In genomic region chr9:21465859-21466518, GRCh38 we compare ENCODE assay signal across 8 cellular contexts. TPM values are rescaled to one million over a fixed set of nuclear protein-coding genes. Genes with fewer than 3 reads are reported as not detected.
DNase-seq lines count a peak whose midpoint lies in the region; ATAC-seq and TF ChIP-seq lines count a peak whose summit lies in the region.

No MANE protein-coding gene starts in this region.

- intact Hi-C loops in lower leg skin (cut with DNase I; ENCODE audit: low total_unique reads): loop anchor here (10.0 kb wide), 1 partner anchor 319 kb away; no protein-coding TSS in a partner anchor

- DNase-seq in NCI-H146 (lab: John Stamatoyannopoulos, UW) (peak; percentile 26), NCI-H146 treated with DMSO at 0.1 percent for 48 hours (lab: John Stamatoyannopoulos, UW; ENCODE audit: unreplicated experiment) (no peak), LoVo (ENCODE audit: low spot score) (peak; percentile 66), astrocyte of the hippocampus (ENCODE audit: low read depth, low spot score) (peak; percentile 81), kidney glomerular epithelial cell (lab: John Stamatoyannopoulos, UW) (peak; percentile 46), lower leg skin (ENCODE audit: low spot score in 2 of 2) (no peak)
- no peak for DNase-seq in stimulated activated CD8-positive, alpha-beta memory T cell treated with anti-CD3 and anti-CD28 coated beads, Interleukin-4, amount 100 ng/mL, for 48 hours

- ATAC-seq in GM19351 (IDR thresholded peaks at IDR 0.05; ENCODE audit: unreplicated experiment): peak; percentile 74

- no peak for TF ChIP-seq POLR2A in lower leg skin (IDR thresholded peaks at IDR 0.05)

- TF ChIP-seq CTCF in lower leg skin (IDR thresholded peaks at IDR 0.05): no peak

- H3K4me3 ChIP-seq in lower leg skin (ENCODE audit: low read depth, poor library complexity, severe bottlenecking): no peak overlapping the region

RNA-seq across cellular contexts. Expression of gene IFNE, which starts 16.1 kb away (rescaled TPM):
- total RNA-seq in lower leg skin: not detected

RNA-seq across cellular contexts. Expression of gene IFNA1, which starts 25.8 kb away (rescaled TPM):
- not detected for total RNA-seq in lower leg skin

RNA-seq across cellular contexts. Expression of gene IFNA8, which starts 57.1 kb away (rescaled TPM):
- not detected for total RNA-seq in lower leg skin

Comparison
In these comparisons a context has a peak if more than half of its experiments do, and no peak if none do; other contexts are left out.
1. DNase-seq: peak in NCI-H146 (single experiment), LoVo (single experiment), astrocyte of the hippocampus (single experiment) and kidney glomerular epithelial cell (single experiment); none in NCI-H146 treated with DMSO at 0.1 percent for 48 hours (single experiment), lower leg skin (0 of 2) and stimulated activated CD8-positive, alpha-beta memory T cell treated with anti-CD3 and anti-CD28 coated beads, Interleukin-4, amount 100 ng/mL, for 48 hours (single experiment).